In the genomic region with DNA sequence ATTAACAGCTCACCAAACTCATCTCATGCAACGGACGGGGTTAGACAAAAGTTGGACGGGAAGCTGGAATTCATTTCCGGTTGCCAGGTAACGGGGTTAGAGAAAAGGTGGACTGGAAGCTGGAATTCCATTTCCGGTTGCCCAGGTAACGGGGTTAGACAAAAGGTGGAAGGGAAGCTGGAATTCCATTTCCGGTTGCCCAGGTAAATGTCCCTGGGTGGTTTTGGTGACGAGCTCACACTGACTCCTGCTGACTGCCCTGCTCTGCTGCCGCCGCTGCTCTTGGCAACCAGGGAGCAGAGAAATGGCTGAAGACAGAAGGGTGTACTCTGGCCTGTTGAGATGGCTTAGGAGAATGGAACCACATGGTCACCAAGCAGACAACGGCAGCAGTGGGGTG, we compare ENCODE assay signal across 17 cellular contexts.
DNase-seq lines count a peak whose midpoint lies in the region; ATAC-seq and TF ChIP-seq lines count a peak whose summit lies in the region.
"Had no signal": no experiment of that assay in that cellular context is flagged by ENCODE, and none has a peak within 500 bp of the region (broad histone marks: within the 10 kb centered on the region; RNA-seq: fewer than 3 reads in every experiment).

No MANE protein-coding gene starts in this region.

- CTCF ChIA-PET in WTC11 (lab: Charles Lee), result interaction anchor here (0.6 to 1.6 kb wide), 5 partner anchors 31 to 113 kb away, joined by 3 to 18 read pairs (median 4); a partner anchor contains a TSS

- TF ChIP-seq CTCF in WTC11 (IDR thresholded peaks at IDR 0.05), result no peak

- intact Hi-C loops in posterior vena cava (cut with DNase I), result no loop called here

- DNase-seq in H7 (peak; percentile 54), WTC11 (ENCODE audit: low spot score) (peak; percentile 43), posterior vena cava (ENCODE audit: low spot score) (peak; percentile 23), erythroblast (lab: John Stamatoyannopoulos, UW) (no peak)
- DNase-seq: BE2C, DMS 273 treated with DMSO at 0.1 percent for 48 hours, EL, MG63, NCI-H1092 treated with DMSO at 0.1 percent for 48 hours, NCI-H2029, NCI-H2227 treated with DMSO at 0.1 percent for 48 hours, NCI-H524 treated with DMSO at 0.1 percent for 48 hours had no signal

- H3K36me3 ChIP-seq in H7 (replicated peaks; ENCODE audit: control insufficient read depth, insufficient read depth, low read length), result peaks cover 3% of the 10 kb centered on the region
- H3K36me3 ChIP-seq in iPS-18a (ENCODE audit: control insufficient read depth, low read depth, low read length), result no peaks in the 10 kb centered on the region
- H3K36me3 ChIP-seq: BE2C, MG63 had no signal

- TF ChIP-seq POLR2A in erythroblast (IDR thresholded peaks at IDR 0.05; ENCODE audit: low read length), result no peak

- H3K36me3 Mint-ChIP-seq in WTC11, result peaks cover 27% of the 10 kb centered on the region

- H3K27me3 ChIP-seq in H7 (ENCODE audit: control insufficient read depth, insufficient read depth, low read length) (no peaks in the 10 kb centered on the region), iPS-18a (ENCODE audit: control insufficient read depth, insufficient read depth, low read length) (no peaks in the 10 kb centered on the region)
- H3K27me3 ChIP-seq: BE2C, MG63, SJSA1 had no signal

- H3K9ac ChIP-seq in iPS-18a (ENCODE audit: low read length), result peak overlapping the region; percentile 1

- POLR2A ChIA-PET in WTC11 (lab: Charles Lee), result no interaction called here

- no peaks in the 10 kb centered on the region for H3K9me3 Mint-ChIP-seq in WTC11

- H3K4me3 ChIP-seq in H7 (ENCODE audit: insufficient read depth, low read depth, low read length), result no peak overlapping the region
- H3K4me3 ChIP-seq in iPS-18a (ENCODE audit: low read length), result no peak overlapping the region
- H3K4me3 ChIP-seq: MG63, SJSA1 had no signal

- H3K27ac ChIP-seq in iPS-18a (ENCODE audit: low read length), result peak overlapping the region; percentile 9
- H3K27ac ChIP-seq: RWPE1, SJSA1 had no signal

- H3K4me3 Mint-ChIP-seq in WTC11, result no peak overlapping the region

- H3K27ac Mint-ChIP-seq in WTC11, result peak overlapping the region; percentile 61

- no peaks in the 10 kb centered on the region for H3K9me3 ChIP-seq in iPS-18a (ENCODE audit: control insufficient read depth, low read depth, low read length)
- H3K9me3 ChIP-seq: BE2C, MG63, SJSA1 had no signal

- peaks cover 21% of the 10 kb centered on the region for H3K4me1 ChIP-seq in iPS-18a (ENCODE audit: control insufficient read depth, low read depth, low read length)
- H3K4me1 ChIP-seq: BE2C had no signal

- H3K27me3 Mint-ChIP-seq in WTC11 (ENCODE audit: low read depth), result no peaks in the 10 kb centered on the region

- peaks cover 37% of the 10 kb centered on the region for H3K4me1 Mint-ChIP-seq in WTC11

- ATAC-seq in WTC11 (peak; percentile 76), HG03139 (IDR thresholded peaks at IDR 0.05; ENCODE audit: unreplicated experiment) (no peak), GM18502 (IDR thresholded peaks at IDR 0.05; ENCODE audit: poor library complexity, unreplicated experiment) (no peak)

TF ChIP-seq in WTC11, 78 proteins besides CTCF, POLR2A, EP300 and RAD21:
- TF ChIP-seq KAT7 (CRISPR knock-in tag; IDR thresholded peaks at IDR 0.05; ENCODE audit: borderline replicate concordance), result no peak
- TF ChIP-seq, protein P1, sequence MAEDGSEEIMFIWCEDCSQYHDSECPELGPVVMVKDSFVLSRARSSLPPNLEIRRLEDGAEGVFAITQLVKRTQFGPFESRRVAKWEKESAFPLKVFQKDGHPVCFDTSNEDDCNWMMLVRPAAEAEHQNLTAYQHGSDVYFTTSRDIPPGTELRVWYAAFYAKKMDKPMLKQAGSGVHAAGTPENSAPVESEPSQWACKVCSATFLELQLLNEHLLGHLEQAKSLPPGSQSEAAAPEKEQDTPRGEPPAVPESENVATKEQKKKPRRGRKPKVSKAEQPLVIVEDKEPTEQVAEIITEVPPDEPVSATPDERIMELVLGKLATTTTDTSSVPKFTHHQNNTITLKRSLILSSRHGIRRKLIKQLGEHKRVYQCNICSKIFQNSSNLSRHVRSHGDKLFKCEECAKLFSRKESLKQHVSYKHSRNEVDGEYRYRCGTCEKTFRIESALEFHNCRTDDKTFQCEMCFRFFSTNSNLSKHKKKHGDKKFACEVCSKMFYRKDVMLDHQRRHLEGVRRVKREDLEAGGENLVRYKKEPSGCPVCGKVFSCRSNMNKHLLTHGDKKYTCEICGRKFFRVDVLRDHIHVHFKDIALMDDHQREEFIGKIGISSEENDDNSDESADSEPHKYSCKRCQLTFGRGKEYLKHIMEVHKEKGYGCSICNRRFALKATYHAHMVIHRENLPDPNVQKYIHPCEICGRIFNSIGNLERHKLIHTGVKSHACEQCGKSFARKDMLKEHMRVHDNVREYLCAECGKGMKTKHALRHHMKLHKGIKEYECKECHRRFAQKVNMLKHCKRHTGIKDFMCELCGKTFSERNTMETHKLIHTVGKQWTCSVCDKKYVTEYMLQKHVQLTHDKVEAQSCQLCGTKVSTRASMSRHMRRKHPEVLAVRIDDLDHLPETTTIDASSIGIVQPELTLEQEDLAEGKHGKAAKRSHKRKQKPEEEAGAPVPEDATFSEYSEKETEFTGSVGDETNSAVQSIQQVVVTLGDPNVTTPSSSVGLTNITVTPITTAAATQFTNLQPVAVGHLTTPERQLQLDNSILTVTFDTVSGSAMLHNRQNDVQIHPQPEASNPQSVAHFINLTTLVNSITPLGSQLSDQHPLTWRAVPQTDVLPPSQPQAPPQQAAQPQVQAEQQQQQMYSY (CRISPR knock-in tag; IDR thresholded peaks at IDR 0.05), result peak; percentile 93

Comparison
In these comparisons a context has a peak if more than half of its experiments do, and no peak if none do; other contexts are left out.
1. DNase-seq: peak in H7 (single experiment), WTC11 (single experiment) and posterior vena cava (single experiment); none in erythroblast (0 of 2).